1 cellular context compared by ENCODE assay signal in genomic region chr9:15333376-15333881, GRCh38.
TF ChIP-seq lines count a peak whose summit lies in the region.

No MANE protein-coding gene starts in this region.

TF ChIP-seq in HepG2, 621 proteins besides CTCF, POLR2A, EP300 and RAD21 (continued from another document and continues in another):
- TF ChIP-seq ZBTB33 (CRISPR knock-in tag; IDR thresholded peaks at IDR 0.05) (no peak), DMTF1 (CRISPR knock-in tag; IDR thresholded peaks at IDR 0.05) (no peak), ZNF672 (CRISPR knock-in tag; IDR thresholded peaks at IDR 0.05) (no peak), KAT7 (CRISPR knock-in tag; IDR thresholded peaks at IDR 0.05; ENCODE audit: borderline replicate concordance) (no peak), ZNF331 (CRISPR knock-in tag; IDR thresholded peaks at IDR 0.05) (peak; percentile 73), ZNF570 (CRISPR knock-in tag; IDR thresholded peaks at IDR 0.05; ENCODE audit: borderline replicate concordance) (no peak), ZBTB38 (CRISPR knock-in tag; IDR thresholded peaks at IDR 0.05) (no peak), ZBTB39 (CRISPR knock-in tag; IDR thresholded peaks at IDR 0.05) (0 out of 2 replicates have a peak, but pooled peaks have one; percentile 48), ZNF558 (CRISPR knock-in tag; IDR thresholded peaks at IDR 0.05; ENCODE audit: borderline replicate concordance) (no peak), ZNF350 (CRISPR knock-in tag; IDR thresholded peaks at IDR 0.05; ENCODE audit: borderline replicate concordance, low read depth) (no peak), E2F2 (CRISPR knock-in tag; IDR thresholded peaks at IDR 0.05; ENCODE audit: borderline replicate concordance) (no peak), TSC22D2 (CRISPR knock-in tag; IDR thresholded peaks at IDR 0.05; ENCODE audit: borderline replicate concordance) (no peak), FIP1L1 (IDR thresholded peaks at IDR 0.05; ENCODE audit: borderline replicate concordance, insufficient read depth, low read depth, low read length) (no peak), SP1 (IDR thresholded peaks at IDR 0.05) (no peak), SP1 (CRISPR knock-in tag; IDR thresholded peaks at IDR 0.05) (no peak), ZNF274 (CRISPR knock-in tag; IDR thresholded peaks at IDR 0.05) (no peak), JUN (CRISPR knock-in tag; IDR thresholded peaks at IDR 0.05) (no peak), ATF1 (CRISPR knock-in tag; IDR thresholded peaks at IDR 0.05) (peak; percentile 50; the same call in 1 of the 2 replicates), MZF1 (CRISPR knock-in tag; IDR thresholded peaks at IDR 0.05; ENCODE audit: borderline replicate concordance) (no peak), HNRNPH1 (optimal IDR thresholded peaks at IDR 0.05; ENCODE audit: low read depth, low read length) (no peak), ZNF354B (CRISPR knock-in tag; IDR thresholded peaks at IDR 0.05) (no peak), MXD4 (CRISPR knock-in tag; IDR thresholded peaks at IDR 0.05) (no peak), PHF20 (CRISPR knock-in tag; IDR thresholded peaks at IDR 0.05) (no peak), TAF15 (IDR thresholded peaks at IDR 0.05; ENCODE audit: low read depth, low read length, poor library complexity, severe bottlenecking) (no peak), RORA (CRISPR knock-in tag; IDR thresholded peaks at IDR 0.05) (no peak), CEBPG (CRISPR knock-in tag; IDR thresholded peaks at IDR 0.05) (peak; percentile 44; the same call in 1 of the 2 replicates), ZNF564 (CRISPR knock-in tag; IDR thresholded peaks at IDR 0.05) (no peak), TEF (CRISPR knock-in tag; IDR thresholded peaks at IDR 0.05) (no peak; the same call in 1 of the 2 replicates), PLSCR1 (CRISPR knock-in tag; IDR thresholded peaks at IDR 0.05; ENCODE audit: borderline replicate concordance) (no peak), NONO (IDR thresholded peaks at IDR 0.05) (no peak), NONO (CRISPR knock-in tag; conservative IDR thresholded peaks at IDR 0.05) (no peak; the same call in 1 of the 2 replicates), SNAI1 (CRISPR knock-in tag; IDR thresholded peaks at IDR 0.05; ENCODE audit: borderline replicate concordance) (no peak), ZZZ3 (CRISPR knock-in tag; IDR thresholded peaks at IDR 0.05; ENCODE audit: borderline replicate concordance) (no peak), MAFG (CRISPR knock-in tag; IDR thresholded peaks at IDR 0.05) (no peak), PCBP2 (optimal IDR thresholded peaks at IDR 0.05; ENCODE audit: low read depth, low read length, poor library complexity, severe bottlenecking) (no peak), REL (CRISPR knock-in tag; conservative IDR thresholded peaks at IDR 0.05) (no peak), ZBTB3 (CRISPR knock-in tag; IDR thresholded peaks at IDR 0.05; ENCODE audit: borderline replicate concordance, low read depth) (no peak), ZNF33B (CRISPR knock-in tag; IDR thresholded peaks at IDR 0.05) (no peak)
- TF ChIP-seq, protein P1, sequence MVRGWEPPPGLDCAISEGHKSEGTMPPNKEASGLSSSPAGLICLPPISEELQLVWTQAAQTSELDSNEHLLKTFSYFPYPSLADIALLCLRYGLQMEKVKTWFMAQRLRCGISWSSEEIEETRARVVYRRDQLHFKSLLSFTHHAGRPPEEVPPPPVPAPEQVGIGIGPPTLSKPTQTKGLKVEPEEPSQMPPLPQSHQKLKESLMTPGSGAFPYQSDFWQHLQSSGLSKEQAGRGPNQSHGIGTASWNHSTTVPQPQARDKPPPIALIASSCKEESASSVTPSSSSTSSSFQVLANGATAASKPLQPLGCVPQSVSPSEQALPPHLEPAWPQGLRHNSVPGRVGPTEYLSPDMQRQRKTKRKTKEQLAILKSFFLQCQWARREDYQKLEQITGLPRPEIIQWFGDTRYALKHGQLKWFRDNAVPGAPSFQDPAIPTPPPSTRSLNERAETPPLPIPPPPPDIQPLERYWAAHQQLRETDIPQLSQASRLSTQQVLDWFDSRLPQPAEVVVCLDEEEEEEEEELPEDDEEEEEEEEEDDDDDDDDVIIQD (CRISPR knock-in tag; IDR thresholded peaks at IDR 0.05; ENCODE audit: low read depth): peak; percentile 25; the same call in 1 of the 2 replicates
- TF ChIP-seq, protein P2, sequence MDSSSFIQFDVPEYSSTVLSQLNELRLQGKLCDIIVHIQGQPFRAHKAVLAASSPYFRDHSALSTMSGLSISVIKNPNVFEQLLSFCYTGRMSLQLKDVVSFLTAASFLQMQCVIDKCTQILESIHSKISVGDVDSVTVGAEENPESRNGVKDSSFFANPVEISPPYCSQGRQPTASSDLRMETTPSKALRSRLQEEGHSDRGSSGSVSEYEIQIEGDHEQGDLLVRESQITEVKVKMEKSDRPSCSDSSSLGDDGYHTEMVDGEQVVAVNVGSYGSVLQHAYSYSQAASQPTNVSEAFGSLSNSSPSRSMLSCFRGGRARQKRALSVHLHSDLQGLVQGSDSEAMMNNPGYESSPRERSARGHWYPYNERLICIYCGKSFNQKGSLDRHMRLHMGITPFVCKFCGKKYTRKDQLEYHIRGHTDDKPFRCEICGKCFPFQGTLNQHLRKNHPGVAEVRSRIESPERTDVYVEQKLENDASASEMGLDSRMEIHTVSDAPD (CRISPR knock-in tag; IDR thresholded peaks at IDR 0.05): no peak
- TF ChIP-seq, protein P3, sequence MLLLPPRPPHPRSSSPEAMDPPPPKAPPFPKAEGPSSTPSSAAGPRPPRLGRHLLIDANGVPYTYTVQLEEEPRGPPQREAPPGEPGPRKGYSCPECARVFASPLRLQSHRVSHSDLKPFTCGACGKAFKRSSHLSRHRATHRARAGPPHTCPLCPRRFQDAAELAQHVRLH (CRISPR knock-in tag; IDR thresholded peaks at IDR 0.05; ENCODE audit: borderline replicate concordance, low read depth): no peak
- TF ChIP-seq, protein P4, sequence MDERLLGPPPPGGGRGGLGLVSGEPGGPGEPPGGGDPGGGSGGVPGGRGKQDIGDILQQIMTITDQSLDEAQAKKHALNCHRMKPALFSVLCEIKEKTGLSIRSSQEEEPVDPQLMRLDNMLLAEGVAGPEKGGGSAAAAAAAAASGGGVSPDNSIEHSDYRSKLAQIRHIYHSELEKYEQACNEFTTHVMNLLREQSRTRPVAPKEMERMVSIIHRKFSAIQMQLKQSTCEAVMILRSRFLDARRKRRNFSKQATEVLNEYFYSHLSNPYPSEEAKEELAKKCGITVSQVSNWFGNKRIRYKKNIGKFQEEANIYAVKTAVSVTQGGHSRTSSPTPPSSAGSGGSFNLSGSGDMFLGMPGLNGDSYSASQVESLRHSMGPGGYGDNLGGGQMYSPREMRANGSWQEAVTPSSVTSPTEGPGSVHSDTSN (CRISPR knock-in tag; IDR thresholded peaks at IDR 0.05): no peak
- TF ChIP-seq, protein P5, sequence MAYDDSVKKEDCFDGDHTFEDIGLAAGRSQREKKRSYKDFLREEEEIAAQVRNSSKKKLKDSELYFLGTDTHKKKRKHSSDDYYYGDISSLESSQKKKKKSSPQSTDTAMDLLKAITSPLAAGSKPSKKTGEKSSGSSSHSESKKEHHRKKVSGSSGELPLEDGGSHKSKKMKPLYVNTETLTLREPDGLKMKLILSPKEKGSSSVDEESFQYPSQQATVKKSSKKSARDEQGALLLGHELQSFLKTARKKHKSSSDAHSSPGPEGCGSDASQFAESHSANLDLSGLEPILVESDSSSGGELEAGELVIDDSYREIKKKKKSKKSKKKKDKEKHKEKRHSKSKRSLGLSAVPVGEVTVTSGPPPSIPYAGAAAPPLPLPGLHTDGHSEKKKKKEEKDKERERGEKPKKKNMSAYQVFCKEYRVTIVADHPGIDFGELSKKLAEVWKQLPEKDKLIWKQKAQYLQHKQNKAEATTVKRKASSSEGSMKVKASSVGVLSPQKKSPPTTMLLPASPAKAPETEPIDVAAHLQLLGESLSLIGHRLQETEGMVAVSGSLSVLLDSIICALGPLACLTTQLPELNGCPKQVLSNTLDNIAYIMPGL (CRISPR knock-in tag; IDR thresholded peaks at IDR 0.05; ENCODE audit: borderline replicate concordance in 1 of 2, low read depth in 1 of 2): no peak
- TF ChIP-seq, protein P6, sequence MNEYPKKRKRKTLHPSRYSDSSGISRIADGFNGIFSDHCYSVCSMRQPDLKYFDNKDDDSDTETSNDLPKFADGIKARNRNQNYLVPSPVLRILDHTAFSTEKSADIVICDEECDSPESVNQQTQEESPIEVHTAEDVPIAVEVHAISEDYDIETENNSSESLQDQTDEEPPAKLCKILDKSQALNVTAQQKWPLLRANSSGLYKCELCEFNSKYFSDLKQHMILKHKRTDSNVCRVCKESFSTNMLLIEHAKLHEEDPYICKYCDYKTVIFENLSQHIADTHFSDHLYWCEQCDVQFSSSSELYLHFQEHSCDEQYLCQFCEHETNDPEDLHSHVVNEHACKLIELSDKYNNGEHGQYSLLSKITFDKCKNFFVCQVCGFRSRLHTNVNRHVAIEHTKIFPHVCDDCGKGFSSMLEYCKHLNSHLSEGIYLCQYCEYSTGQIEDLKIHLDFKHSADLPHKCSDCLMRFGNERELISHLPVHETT (CRISPR knock-in tag; conservative IDR thresholded peaks at IDR 0.05): no peak
